13 cellular contexts compared by ENCODE assay signal in genomic region chr1:47881505-47882442, GRCh38.
DNase-seq lines count a peak whose midpoint lies in the region; ATAC-seq and TF ChIP-seq lines count a peak whose summit lies in the region.
"Had no signal": no experiment of that assay in that cellular context is flagged by ENCODE, and none has a peak within 500 bp of the region (broad histone marks: within the 10 kb centered on the region; RNA-seq: fewer than 3 reads in every experiment).

No MANE protein-coding gene starts in this region.

- peak overlapping the region; percentile 26 for H3K4me2 ChIP-seq in smooth muscle cell

- no peak for ATAC-seq in GM18498 (IDR thresholded peaks at IDR 0.05; ENCODE audit: unreplicated experiment)
- ATAC-seq: K562 had no signal

- TF ChIP-seq CTCF in fibroblast of villous mesenchyme (IDR thresholded peaks at IDR 0.05; ENCODE audit: insufficient read depth, low read depth, low read length): no peak
- TF ChIP-seq CTCF in smooth muscle cell (IDR thresholded peaks at IDR 0.05; ENCODE audit: borderline replicate concordance, insufficient read depth, poor library complexity, severe bottlenecking): no peak

- no peak overlapping the region for H3K4me3 ChIP-seq in fibroblast of villous mesenchyme (ENCODE audit: low read depth, low read length)
- H3K4me3 ChIP-seq in smooth muscle cell: no peak overlapping the region
- H3K4me3 ChIP-seq: adrenal gland, K562 had no signal

- H2AFZ ChIP-seq in smooth muscle cell (ENCODE audit: low read depth): no peak overlapping the region

- DNase-seq in NCI-H510A treated with DMSO at 0.1 percent for 48 hours (lab: John Stamatoyannopoulos, UW) (peak; percentile 54), NCI-H510A (lab: John Stamatoyannopoulos, UW) (no peak), NCI-H82 treated with DMSO at 0.1 percent for 48 hours (lab: John Stamatoyannopoulos, UW; ENCODE audit: unreplicated experiment) (peak; percentile 28), fibroblast of villous mesenchyme (ENCODE audit: low read depth) (peak; percentile 46), smooth muscle cell (lab: John Stamatoyannopoulos, UW; ENCODE audit: unreplicated experiment) (peak; percentile 70), DMS79 treated with DMSO at 0.1 percent for 48 hours (lab: John Stamatoyannopoulos, UW) (no peak), MV-4-11 (lab: John Stamatoyannopoulos, UW) (no peak)
- DNase-seq: ACHN, activated T-cell treated with anti-CD3 and anti-CD28 coated beads for 4 hours, Right ventricle myocardium superior had no signal

- no peaks in the 10 kb centered on the region for H3K4me1 ChIP-seq in smooth muscle cell (ENCODE audit: low read depth)
- H3K4me1 ChIP-seq: adrenal gland had no signal

- H3K9me3 ChIP-seq in smooth muscle cell (replicated peaks; ENCODE audit: low read depth): no peaks in the 10 kb centered on the region
- H3K9me3 ChIP-seq: adrenal gland had no signal

- H3F3A ChIP-seq in smooth muscle cell (ENCODE audit: low read depth): no peaks in the 10 kb centered on the region

- peak overlapping the region; percentile 26 for H3K27ac ChIP-seq in smooth muscle cell (ENCODE audit: low read depth)

- H4K20me1 ChIP-seq in smooth muscle cell (ENCODE audit: low read depth): peaks cover 88% of the 10 kb centered on the region

- H3K27me3 ChIP-seq in smooth muscle cell (ENCODE audit: low read depth): no peaks in the 10 kb centered on the region
- H3K27me3 ChIP-seq: adrenal gland had no signal

- 38% methylated on average over 17 of the region's 17 CpGs for WGBS in smooth muscle cell (ENCODE audit: low lambda C conversion rate)

- H3K36me3 ChIP-seq in smooth muscle cell (ENCODE audit: low read depth): no peaks in the 10 kb centered on the region
- H3K36me3 ChIP-seq: adrenal gland had no signal

- no peak overlapping the region for H3K9ac ChIP-seq in smooth muscle cell (ENCODE audit: low read depth)

- no peaks in the 10 kb centered on the region for H3K79me2 ChIP-seq in smooth muscle cell (ENCODE audit: low read depth)

Comparison
In these comparisons a context has a peak if more than half of its experiments do, and no peak if none do; other contexts are left out.
1. DNase-seq: peak in NCI-H510A treated with DMSO at 0.1 percent for 48 hours (single experiment), NCI-H82 treated with DMSO at 0.1 percent for 48 hours (single experiment), fibroblast of villous mesenchyme (single experiment) and smooth muscle cell (single experiment); none in NCI-H510A (single experiment), DMS79 treated with DMSO at 0.1 percent for 48 hours (single experiment) and MV-4-11 (single experiment).